Comparison of ENCODE assay signal across 8 cellular contexts in genomic region chr2:42342061-42342794, GRCh38. TPM values are rescaled to one million over a fixed set of nuclear protein-coding genes. Genes with fewer than 3 reads are reported as not detected.
A peak's percentile ranks its signal among the peaks of the same experiment; 100 is the strongest.
DNase-seq lines count a peak whose midpoint lies in the region; ATAC-seq and TF ChIP-seq lines count a peak whose summit lies in the region.

No MANE protein-coding gene starts in this region.

- WGBS in suprapubic skin = 29% methylated on average over 8 of the region's 8 CpGs

- H3K9me3 ChIP-seq in CD8-positive, alpha-beta T cell (ENCODE audit: low read length) = no peaks in the 10 kb centered on the region
- H3K9me3 ChIP-seq in iPS-20b (ENCODE audit: insufficient read depth, low read depth, low read length) = no peaks in the 10 kb centered on the region
- H3K9me3 ChIP-seq in suprapubic skin = no peaks in the 10 kb centered on the region

- DNase-seq in CD8-positive, alpha-beta T cell = no peak
- no peak for DNase-seq in activated naive CD8-positive, alpha-beta T cell treated with anti-CD3 and anti-CD28 coated beads, Interleukin-2, amount 50 U/mL, for 24 hours
- DNase-seq in suprapubic skin (ENCODE audit: low spot score in 2 of 2) = peak in 1 of 2 donors; percentile 78
- DNase-seq in NCI-H510A treated with DMSO at 0.1 percent for 48 hours (lab: John Stamatoyannopoulos, UW) = no peak
- DNase-seq in cortex of kidney (lab: John Stamatoyannopoulos, UW) = no peak

- H3K4me1 ChIP-seq in CD8-positive, alpha-beta T cell (ENCODE audit: insufficient read depth, low read length) = peaks cover 10% of the 10 kb centered on the region
- H3K4me1 ChIP-seq in iPS-20b (ENCODE audit: insufficient read depth, low read length) (no peaks in the 10 kb centered on the region), suprapubic skin (peaks cover 22% of the 10 kb centered on the region)

- no peak for TF ChIP-seq POLR2A in suprapubic skin (IDR thresholded peaks at IDR 0.05)

- no peaks in the 10 kb centered on the region for H3K27me3 Mint-ChIP-seq in CD8-positive, alpha-beta T cell (ENCODE audit: low read depth)
- no peaks in the 10 kb centered on the region for H3K27me3 Mint-ChIP-seq in activated naive CD8-positive, alpha-beta T cell treated with anti-CD3 and anti-CD28 coated beads, Interleukin-2, amount 50 U/mL, for 24 hours

- no peak for TF ChIP-seq EP300 in suprapubic skin (IDR thresholded peaks at IDR 0.05)

- CTCF ChIA-PET in CD8-positive, alpha-beta T cell (lab: Charles Lee) = interaction anchor here (1.2 to 1.6 kb wide), 5 partner anchors 13 to 256 kb away, joined by 3 to 5 read pairs (median 4); no protein-coding TSS in a partner anchor

- no peaks in the 10 kb centered on the region for H3K27me3 ChIP-seq in CD8-positive, alpha-beta T cell (ENCODE audit: insufficient read depth, low read length)
- no peaks in the 10 kb centered on the region for H3K27me3 ChIP-seq in iPS-20b (ENCODE audit: insufficient read depth, low read length)
- H3K27me3 ChIP-seq in suprapubic skin = no peaks in the 10 kb centered on the region

- peaks cover 10% of the 10 kb centered on the region for H3K36me3 ChIP-seq in CD8-positive, alpha-beta T cell (ENCODE audit: insufficient read depth, low read length)
- H3K36me3 ChIP-seq in iPS-20b (ENCODE audit: insufficient read depth, low read depth, low read length) = peaks cover 18% of the 10 kb centered on the region; the same call in 1 of the 2 replicates
- peaks cover 27% of the 10 kb centered on the region for H3K36me3 ChIP-seq in suprapubic skin

- peak overlapping the region; percentile 74 for H3K27ac Mint-ChIP-seq in CD8-positive, alpha-beta T cell
- H3K27ac Mint-ChIP-seq in activated naive CD8-positive, alpha-beta T cell treated with anti-CD3 and anti-CD28 coated beads, Interleukin-2, amount 50 U/mL, for 24 hours = peak overlapping the region; percentile 77

- H3K4me3 Mint-ChIP-seq in CD8-positive, alpha-beta T cell = no peak overlapping the region
- H3K4me3 Mint-ChIP-seq in activated naive CD8-positive, alpha-beta T cell treated with anti-CD3 and anti-CD28 coated beads, Interleukin-2, amount 50 U/mL, for 24 hours = no peak overlapping the region

- H3K4me1 Mint-ChIP-seq in CD8-positive, alpha-beta T cell (ENCODE audit: low read depth) = peaks cover 35% of the 10 kb centered on the region
- H3K4me1 Mint-ChIP-seq in activated naive CD8-positive, alpha-beta T cell treated with anti-CD3 and anti-CD28 coated beads, Interleukin-2, amount 50 U/mL, for 24 hours = peaks cover 23% of the 10 kb centered on the region

- POLR2A ChIA-PET in CD8-positive, alpha-beta T cell (lab: Charles Lee) = no interaction called here

- no peak overlapping the region for H3K27ac ChIP-seq in CD8-positive, alpha-beta T cell (ENCODE audit: low read depth, low read length)
- H3K27ac ChIP-seq in iPS-20b (ENCODE audit: low read length) (no peak overlapping the region), suprapubic skin (peak overlapping the region; percentile 53)

- intact Hi-C loops in CD8-positive, alpha-beta T cell (cut with DNase I, micrococcal nuclease) = no loop called here

- H3K9ac ChIP-seq in iPS-20b (ENCODE audit: low read depth, low read length) = peak overlapping the region; percentile 41; the same call in 1 of the 2 replicates

- TF ChIP-seq CTCF in CD8-positive, alpha-beta T cell (IDR thresholded peaks at IDR 0.05) = no peak
- no peak for TF ChIP-seq CTCF in suprapubic skin (IDR thresholded peaks at IDR 0.05)

- peaks cover 68% of the 10 kb centered on the region for H3K36me3 Mint-ChIP-seq in CD8-positive, alpha-beta T cell
- H3K36me3 Mint-ChIP-seq in activated naive CD8-positive, alpha-beta T cell treated with anti-CD3 and anti-CD28 coated beads, Interleukin-2, amount 50 U/mL, for 24 hours (ENCODE audit: low read depth) = peaks cover 58% of the 10 kb centered on the region

- ATAC-seq in CD8-positive, alpha-beta T cell = no peak
- ATAC-seq in HG02852 (IDR thresholded peaks at IDR 0.05; ENCODE audit: unreplicated experiment) (peak; percentile 48), HG02840 (IDR thresholded peaks at IDR 0.05; ENCODE audit: low FRiP score, unreplicated experiment) (no peak)
- peak; percentile 74 for ATAC-seq in activated naive CD8-positive, alpha-beta T cell treated with anti-CD3 and anti-CD28 coated beads, Interleukin-2, amount 50 U/mL, for 24 hours

- no peak overlapping the region for H3K4me3 ChIP-seq in CD8-positive, alpha-beta T cell (ENCODE audit: low read depth, low read length)
- H3K4me3 ChIP-seq in iPS-20b (ENCODE audit: low read length) (no peak overlapping the region), suprapubic skin (no peak overlapping the region)

- no peaks in the 10 kb centered on the region for H3K9me3 Mint-ChIP-seq in CD8-positive, alpha-beta T cell
- H3K9me3 Mint-ChIP-seq in activated naive CD8-positive, alpha-beta T cell treated with anti-CD3 and anti-CD28 coated beads, Interleukin-2, amount 50 U/mL, for 24 hours = peaks cover 4% of the 10 kb centered on the region

RNA-seq across cellular contexts. Expression of gene COX7A2L, which starts 18.8 kb away (rescaled TPM):
- 10 to 100 TPM; 56.9 to 60.8 TPM for total RNA-seq in CD8-positive, alpha-beta T cell
- total RNA-seq in suprapubic skin = 100 to 1,000 TPM in 2 of 4 donors, 10 to 100 TPM in 2; 69.3 to 112 (median 99.0) TPM

Comparison
In these comparisons a context has a peak if more than half of its experiments do, and no peak if none do; other contexts are left out.
1. ATAC-seq: peak in HG02852 (single experiment) and activated naive CD8-positive, alpha-beta T cell treated with anti-CD3 and anti-CD28 coated beads, Interleukin-2, amount 50 U/mL, for 24 hours (single experiment); none in CD8-positive, alpha-beta T cell (single experiment) and HG02840 (single experiment).